In the genomic region with DNA sequence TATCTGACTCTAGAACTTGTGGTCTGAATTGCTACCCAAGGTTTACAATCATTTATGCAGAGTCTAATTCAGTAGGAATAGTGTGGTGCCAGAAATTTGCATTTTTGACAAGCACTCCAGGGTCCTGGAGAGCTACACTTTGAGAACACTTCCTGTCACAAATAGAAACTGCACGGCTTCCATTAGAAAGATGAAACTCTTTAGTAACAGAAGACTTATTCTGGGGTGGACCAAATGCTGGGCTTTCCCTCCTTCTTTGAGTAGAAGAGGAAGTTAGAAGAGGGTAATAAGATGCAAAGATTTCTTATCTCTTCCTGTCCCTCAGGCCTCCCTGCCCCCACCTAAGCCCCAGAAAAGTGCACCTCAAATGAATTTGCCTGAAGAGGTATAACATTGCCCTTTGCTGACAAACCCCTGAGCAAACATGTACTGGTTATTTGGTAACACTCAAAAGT, we compare ENCODE assay signal across 8 cellular contexts. TPM values are rescaled to one million over a fixed set of nuclear protein-coding genes. Genes with fewer than 3 reads are reported as not detected.
DNase-seq lines count a peak whose midpoint lies in the region; ATAC-seq and TF ChIP-seq lines count a peak whose summit lies in the region.

No MANE protein-coding gene starts in this region.

- H3K27ac Mint-ChIP-seq in activated CD8-positive, alpha-beta T cell treated with anti-CD3 and anti-CD28 coated beads for 36 hours = peak overlapping the region; percentile 85

- no peak for TF ChIP-seq EP300 in esophagus muscularis mucosa (IDR thresholded peaks at IDR 0.05)

- H3K4me1 Mint-ChIP-seq in activated CD8-positive, alpha-beta T cell treated with anti-CD3 and anti-CD28 coated beads for 36 hours (ENCODE audit: low read depth) = peaks cover 60% of the 10 kb centered on the region

- CTCF ChIA-PET in GM10248 (lab: Yijun Ruan, JAX) = interaction anchor here (1.0 to 1.5 kb wide), 5 partner anchors 31 to 285 kb away, joined by 3 to 6 read pairs (median 5); no protein-coding TSS in a partner anchor
- CTCF ChIA-PET in activated CD8-positive, alpha-beta T cell treated with anti-CD3 and anti-CD28 coated beads for 36 hours (lab: Charles Lee) = interaction anchor here (1.0 to 1.2 kb wide), 2 partner anchors 31 to 240 kb away, joined by 3 read pairs; no protein-coding TSS in a partner anchor

- TF ChIP-seq POLR2A in esophagus muscularis mucosa (IDR thresholded peaks at IDR 0.05; ENCODE audit: low read depth) = no peak

- no peaks in the 10 kb centered on the region for H3K27me3 Mint-ChIP-seq in activated CD8-positive, alpha-beta T cell treated with anti-CD3 and anti-CD28 coated beads for 36 hours

- peaks cover 0 to 20% (median 19%) of the 10 kb centered on the region in 4 donors for H3K36me3 ChIP-seq in esophagus muscularis mucosa

- peak; percentile 82 for ATAC-seq in GM19468 (IDR thresholded peaks at IDR 0.05; ENCODE audit: extremely low read depth, unreplicated experiment)
- ATAC-seq in HG03432 (IDR thresholded peaks at IDR 0.05; ENCODE audit: unreplicated experiment) = peak; percentile 95
- peak; percentile 76 for ATAC-seq in activated CD8-positive, alpha-beta T cell treated with anti-CD3 and anti-CD28 coated beads for 36 hours

- DNase-seq in GM10248 (ENCODE audit: extremely low spot score) (peak; percentile 79), COR-L47 (lab: John Stamatoyannopoulos, UW) (no peak), esophagus muscularis mucosa (ENCODE audit: extremely low spot score) (no peak), RPMI8226 (no peak), DMS153 (lab: John Stamatoyannopoulos, UW) (no peak)
- DNase-seq in activated CD8-positive, alpha-beta T cell treated with anti-CD3 and anti-CD28 coated beads for 36 hours = peak; percentile 58

- no peaks in the 10 kb centered on the region for H3K9me3 Mint-ChIP-seq in activated CD8-positive, alpha-beta T cell treated with anti-CD3 and anti-CD28 coated beads for 36 hours

- POLR2A ChIA-PET in GM10248 (lab: Yijun Ruan, JAX) = no interaction called here
- POLR2A ChIA-PET in activated CD8-positive, alpha-beta T cell treated with anti-CD3 and anti-CD28 coated beads for 36 hours (lab: Charles Lee) = interaction anchor here (0.6 kb wide), 1 partner anchor 16 kb away, joined by 3 read pairs; no protein-coding TSS in a partner anchor

- H3K4me3 Mint-ChIP-seq in activated CD8-positive, alpha-beta T cell treated with anti-CD3 and anti-CD28 coated beads for 36 hours = no peak overlapping the region

- H3K4me3 ChIP-seq in esophagus muscularis mucosa = no peak overlapping the region

- TF ChIP-seq CTCF in GM10248 (IDR thresholded peaks at IDR 0.05; ENCODE audit: control extremely low read depth, extremely low read depth, low read depth, missing control alignments) (no peak), esophagus muscularis mucosa (IDR thresholded peaks at IDR 0.05) (no peak)
- TF ChIP-seq CTCF in activated CD8-positive, alpha-beta T cell treated with anti-CD3 and anti-CD28 coated beads for 36 hours (IDR thresholded peaks at IDR 0.05) = no peak

- peak overlapping the region in 1 of 4 donors; percentile 87 for H3K27ac ChIP-seq in esophagus muscularis mucosa (replicated peaks in 1 of 4)

- WGBS in esophagus muscularis mucosa = 71% methylated on average over 1 of the region's 1 CpG

- H3K9me3 ChIP-seq in esophagus muscularis mucosa = no peaks in the 10 kb centered on the region

- peaks cover 38% of the 10 kb centered on the region for H3K36me3 Mint-ChIP-seq in activated CD8-positive, alpha-beta T cell treated with anti-CD3 and anti-CD28 coated beads for 36 hours (ENCODE audit: low read depth)

- H3K27me3 ChIP-seq in esophagus muscularis mucosa = no peaks in the 10 kb centered on the region

- peaks cover 62 to 87% (median 68%) of the 10 kb centered on the region in 4 donors for H3K4me1 ChIP-seq in esophagus muscularis mucosa

- intact Hi-C loops in activated CD8-positive, alpha-beta T cell treated with anti-CD3 and anti-CD28 coated beads for 36 hours (cut with micrococcal nuclease) = no loop called here
- intact Hi-C loops in esophagus muscularis mucosa (cut with DNase I) = loop anchor here (10.0 kb wide), 1 partner anchor 237 kb away; no protein-coding TSS in a partner anchor

RNA-seq across cellular contexts. Expression of gene DGLUCY, which starts 28.4 kb away (rescaled TPM):
- 10 to 100 TPM; 52.3 to 59.3 TPM for total RNA-seq in activated CD8-positive, alpha-beta T cell treated with anti-CD3 and anti-CD28 coated beads for 36 hours
- total RNA-seq in esophagus muscularis mucosa = 10 to 100 TPM; 47.2 to 88.2 (median 66.5) TPM

Comparison
In these comparisons a context has a peak if more than half of its experiments do, and no peak if none do; other contexts are left out.
1. DNase-seq: peak in GM10248 (single experiment) and activated CD8-positive, alpha-beta T cell treated with anti-CD3 and anti-CD28 coated beads for 36 hours (single experiment); none in COR-L47 (single experiment), esophagus muscularis mucosa (single experiment), RPMI8226 (single experiment) and DMS153 (single experiment).
2. Peak in every context shown above with its lines, with median percentiles within 50 percentile points of each other: ATAC-seq.